Comparison of ENCODE assay signal across 8 cellular contexts in the genomic region with DNA sequence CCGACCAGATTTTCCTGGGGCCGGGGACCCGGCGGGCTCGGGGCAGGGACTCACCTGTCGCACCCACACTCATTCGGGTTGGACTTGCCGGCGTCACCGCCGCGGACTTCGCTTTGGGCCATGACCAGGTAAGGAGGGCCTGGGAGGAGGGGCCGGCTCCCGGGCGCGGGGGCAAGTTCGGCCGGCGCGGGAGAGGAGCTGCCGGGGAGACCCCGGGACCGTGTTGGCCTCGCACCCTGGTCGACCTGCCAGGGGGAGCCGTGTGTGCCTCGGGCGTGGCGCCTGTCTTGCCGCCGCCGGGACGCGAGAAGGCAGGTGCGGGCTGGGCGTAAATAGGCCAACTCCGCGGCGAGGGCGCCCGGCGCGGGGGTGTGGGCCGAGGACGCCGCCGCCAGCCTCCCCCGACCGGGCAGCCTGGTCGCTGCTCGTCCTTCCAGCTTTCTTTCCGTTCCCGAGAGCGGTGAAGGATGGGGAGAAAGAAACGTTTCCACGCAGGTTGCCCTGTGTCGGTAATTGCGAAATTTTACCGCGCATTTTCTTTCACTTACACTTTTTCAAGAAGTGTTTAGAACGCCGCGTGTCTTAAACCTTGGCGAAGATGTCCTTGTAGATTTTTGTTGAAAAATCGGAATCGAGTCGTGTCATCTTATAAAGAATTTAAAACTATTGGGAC. TPM values are rescaled to one million over a fixed set of nuclear protein-coding genes. Genes with fewer than 3 reads are reported as not detected.
A peak's percentile ranks its signal among the peaks of the same experiment; 100 is the strongest.
DNase-seq lines count a peak whose midpoint lies in the region; ATAC-seq, FAIRE-seq and TF ChIP-seq lines count a peak whose summit lies in the region.

No MANE protein-coding gene starts in this region.

- peak overlapping the region; percentile 84 for H3K27ac Mint-ChIP-seq in Calu3 (ENCODE audit: unreplicated experiment)

- H3K4me3 ChIP-seq in HepG2 (replicated peaks in 1 of 3; ENCODE audit: insufficient read depth in 1 of 3, low read depth in 2 of 3, low read length in 3 of 3): peak overlapping the region; percentile 86 to 95 (median 93)

- H3K9me3 ChIP-seq in HepG2 (ENCODE audit: low read length): no peaks in the 10 kb centered on the region

- no peaks in the 10 kb centered on the region for H3K27me3 Mint-ChIP-seq in Calu3 (ENCODE audit: unreplicated experiment)

- FAIRE-seq in HepG2 (lab: Jason Lieb, UNC): no peak

- intact Hi-C loops in Calu3 (cut with micrococcal nuclease; ENCODE audit: unreplicated experiment) (no loop called here), HepG2 (cut with micrococcal nuclease; ENCODE audit: unreplicated experiment) (no loop called here)

- in situ Hi-C loops in HepG2 (cut with HindIII; ENCODE audit: extremely low pct_ligation_motif_present, low pct_unique_long_range_greater_than_20kb): no loop called here

- no peak for DNase-seq in Calu3
- DNase-seq in T-helper 9 cell: peak; percentile 45
- DNase-seq in cerebellum (ENCODE audit: low spot score): peak; percentile 31
- no peak for DNase-seq in HepG2 (ENCODE audit: low spot score)
- peak; percentile 3 to 13 for DNase-seq in stimulated activated CD8-positive, alpha-beta memory T cell treated with anti-CD3 and anti-CD28 coated beads, Interleukin-7, amount 100 ng/mL, for 1 hour (ENCODE audit: low read depth in 2 of 2)
- no peak for DNase-seq in Ammon's horn (ENCODE audit: low spot score)

- no peak for TF ChIP-seq RAD21 in HepG2 (CRISPR knock-in tag; IDR thresholded peaks at IDR 0.05)

- peaks cover 36% of the 10 kb centered on the region for H3K4me1 ChIP-seq in HepG2 (ENCODE audit: insufficient read depth, low read length)

- H3K4me3 Mint-ChIP-seq in Calu3 (ENCODE audit: low read depth, unreplicated experiment): peak overlapping the region; percentile 70

- WGBS in HepG2 (ENCODE audit: low lambda C conversion rate): 0% methylated on average over 19 of the region's 68 CpGs

- H3K9me3 Mint-ChIP-seq in Calu3 (ENCODE audit: low read depth, unreplicated experiment): peaks cover 2% of the 10 kb centered on the region

- TF ChIP-seq EP300 in HepG2 (IDR thresholded peaks at IDR 0.05; ENCODE audit: low read depth in 2 of 2, low read length in 2 of 2) (no peak), HepG2 (CRISPR knock-in tag; IDR thresholded peaks at IDR 0.05; ENCODE audit: borderline replicate concordance) (no peak)

- peaks cover 11% of the 10 kb centered on the region for H4K20me1 ChIP-seq in HepG2 (ENCODE audit: insufficient read depth, low read length)

- TF ChIP-seq CTCF in Calu3 (IDR thresholded peaks at IDR 0.05; ENCODE audit: unreplicated experiment) (no peak), HepG2 (CRISPR knock-in tag; IDR thresholded peaks at IDR 0.05) (no peak)

- H2AFZ ChIP-seq in HepG2 (ENCODE audit: low read length): no peak overlapping the region

- H3K36me3 Mint-ChIP-seq in Calu3 (ENCODE audit: insufficient read depth, unreplicated experiment): peaks cover 59% of the 10 kb centered on the region

- no peaks in the 10 kb centered on the region; a peak in 1 of 5 replicates for H3K27me3 ChIP-seq in HepG2 (ENCODE audit: control insufficient read depth in 1 of 2, insufficient read depth in 2 of 2, low read length in 2 of 2)

- no peak for TF ChIP-seq POLR2A in HepG2 (IDR thresholded peaks at IDR 0.05; ENCODE audit: insufficient read depth in 1 of 2, low read depth in 2 of 2, low read length in 2 of 2)

- H3K79me2 ChIP-seq in HepG2 (ENCODE audit: insufficient read depth, low read length): peaks cover 56% of the 10 kb centered on the region

- peaks cover 2 to 13% of the 10 kb centered on the region in 2 experiments; a peak in 4 of 5 replicates for H3K36me3 ChIP-seq in HepG2 (replicated peaks in 1 of 2; ENCODE audit: control insufficient read depth in 1 of 2, insufficient read depth in 2 of 2, low read length in 2 of 2)

- peak overlapping the region; percentile 99 for H3K9ac ChIP-seq in HepG2 (ENCODE audit: insufficient read depth, low read depth, low read length)

- peak overlapping the region; percentile 85 for H3K4me2 ChIP-seq in HepG2 (ENCODE audit: low read depth, low read length)

- BruUV-seq in Calu3 (replicated peaks; lab: Mats Ljungman, UMichigan) (no TSS peak), HepG2 (replicated peaks; lab: Mats Ljungman, UMichigan) (no TSS peak)

- ATAC-seq in HG02840 (IDR thresholded peaks at IDR 0.05; ENCODE audit: low FRiP score, unreplicated experiment) (peak; percentile 3), HepG2 (peak; percentile 4), HG02763 (IDR thresholded peaks at IDR 0.05; ENCODE audit: unreplicated experiment) (no peak)

- H3K27ac ChIP-seq in HepG2 (ENCODE audit: extremely low read length, insufficient read depth, low read length): peak overlapping the region; percentile 100

- CTCF ChIA-PET in Calu3 (lab: Charles Lee) (interaction anchor here (0.6 kb wide), 1 partner anchor 108 kb away, joined by 5 read pairs; no protein-coding TSS in a partner anchor), HepG2 (lab: Yijun Ruan, JAX; ENCODE audit: low intra/inter-chr PET ratio, low total read pairs) (no interaction called here)

- POLR2A ChIA-PET in HepG2 (lab: Yijun Ruan, JAX): interaction anchor here (1.0 to 2.9 kb wide), 4 partner anchors 10 to 151 kb away, joined by 3 to 97 read pairs (median 4); no protein-coding TSS in a partner anchor

- H3K4me1 Mint-ChIP-seq in Calu3 (ENCODE audit: low read depth, unreplicated experiment): peaks cover 31% of the 10 kb centered on the region

TF ChIP-seq in HepG2, 621 proteins besides CTCF, POLR2A, EP300 and RAD21 (continues in another document):
- TF ChIP-seq MTA3 (CRISPR knock-in tag; IDR thresholded peaks at IDR 0.05): no peak
- TF ChIP-seq ZNF224 (CRISPR knock-in tag; IDR thresholded peaks at IDR 0.05): no peak
- TF ChIP-seq, protein P1, sequence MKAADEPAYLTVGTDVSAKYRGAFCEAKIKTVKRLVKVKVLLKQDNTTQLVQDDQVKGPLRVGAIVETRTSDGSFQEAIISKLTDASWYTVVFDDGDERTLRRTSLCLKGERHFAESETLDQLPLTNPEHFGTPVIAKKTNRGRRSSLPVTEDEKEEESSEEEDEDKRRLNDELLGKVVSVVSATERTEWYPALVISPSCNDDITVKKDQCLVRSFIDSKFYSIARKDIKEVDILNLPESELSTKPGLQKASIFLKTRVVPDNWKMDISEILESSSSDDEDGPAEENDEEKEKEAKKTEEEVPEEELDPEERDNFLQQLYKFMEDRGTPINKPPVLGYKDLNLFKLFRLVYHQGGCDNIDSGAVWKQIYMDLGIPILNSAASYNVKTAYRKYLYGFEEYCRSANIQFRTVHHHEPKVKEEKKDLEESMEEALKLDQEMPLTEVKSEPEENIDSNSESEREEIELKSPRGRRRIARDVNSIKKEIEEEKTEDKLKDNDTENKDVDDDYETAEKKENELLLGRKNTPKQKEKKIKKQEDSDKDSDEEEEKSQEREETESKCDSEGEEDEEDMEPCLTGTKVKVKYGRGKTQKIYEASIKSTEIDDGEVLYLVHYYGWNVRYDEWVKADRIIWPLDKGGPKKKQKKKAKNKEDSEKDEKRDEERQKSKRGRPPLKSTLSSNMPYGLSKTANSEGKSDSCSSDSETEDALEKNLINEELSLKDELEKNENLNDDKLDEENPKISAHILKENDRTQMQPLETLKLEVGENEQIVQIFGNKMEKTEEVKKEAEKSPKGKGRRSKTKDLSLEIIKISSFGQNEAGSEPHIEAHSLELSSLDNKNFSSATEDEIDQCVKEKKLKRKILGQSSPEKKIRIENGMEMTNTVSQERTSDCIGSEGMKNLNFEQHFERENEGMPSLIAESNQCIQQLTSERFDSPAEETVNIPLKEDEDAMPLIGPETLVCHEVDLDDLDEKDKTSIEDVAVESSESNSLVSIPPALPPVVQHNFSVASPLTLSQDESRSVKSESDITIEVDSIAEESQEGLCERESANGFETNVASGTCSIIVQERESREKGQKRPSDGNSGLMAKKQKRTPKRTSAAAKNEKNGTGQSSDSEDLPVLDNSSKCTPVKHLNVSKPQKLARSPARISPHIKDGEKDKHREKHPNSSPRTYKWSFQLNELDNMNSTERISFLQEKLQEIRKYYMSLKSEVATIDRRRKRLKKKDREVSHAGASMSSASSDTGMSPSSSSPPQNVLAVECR (CRISPR knock-in tag; IDR thresholded peaks at IDR 0.05; ENCODE audit: borderline replicate concordance): peak; percentile 45

RNA-seq across cellular contexts. Expression of gene USP1, which starts 0.6 kb away (rescaled TPM):
- total RNA-seq in Calu3 (2022) (44.7 and 49.8 TPM in 2 replicates), cerebellum (38.1 TPM), HepG2 (2016; rRNA removed; fragmentation: Illumina TruSeq; extraction: Trizol) (64.6 and 91.7 TPM in 2 replicates)
- 14.4 and 16.9 TPM in 2 replicates for total RNA-seq in HepG2 (2016; cell fraction: cytosol; rRNA removed; fragmentation: Illumina TruSeq; extraction: Trizol; ENCODE audit: low read depth)
- 66.6 and 87.1 TPM in 2 replicates for total RNA-seq in HepG2 (2016; cell fraction: insoluble cytoplasmic fraction; rRNA removed; fragmentation: Illumina TruSeq; extraction: Trizol)
- 39.3 and 41.3 TPM in 2 replicates for total RNA-seq in HepG2 (2016; cell fraction: membrane; rRNA removed; fragmentation: Illumina TruSeq; extraction: Trizol)
- 45.6 and 46.4 TPM in 2 replicates for total RNA-seq in HepG2 (2016; cell fraction: nucleus; rRNA removed; fragmentation: Illumina TruSeq; extraction: Trizol)
- polyA plus RNA-seq in HepG2 (2011; rRNA removed): 5.8 and 9.0 TPM in 2 replicates
- 3.6 and 5.1 TPM in 2 replicates for polyA plus RNA-seq in HepG2 (2011; cell fraction: cytosol; rRNA removed)
- 4.0 and 4.1 TPM in 2 replicates for polyA plus RNA-seq in HepG2 (2011; cell fraction: nucleus; rRNA removed)
- polyA plus RNA-seq in HepG2 (2012): 21.2 and 27.7 TPM in 2 replicates
- 4.1 and 4.8 TPM in 2 replicates for polyA plus RNA-seq in HepG2 (2016; cell fraction: cytosol; fragmentation: Illumina TruSeq; extraction: Trizol; ENCODE audit: low read depth)
- polyA plus RNA-seq in HepG2 (2016; cell fraction: insoluble cytoplasmic fraction; fragmentation: Illumina TruSeq; extraction: Trizol; ENCODE audit: low read depth): 73.4 and 75.3 TPM in 2 replicates
- polyA plus RNA-seq in HepG2 (2016; cell fraction: membrane; fragmentation: Illumina TruSeq; extraction: Trizol; ENCODE audit: low read depth): 17.2 and 18.4 TPM in 2 replicates
- polyA plus RNA-seq in HepG2 (2016; cell fraction: nucleus; fragmentation: Illumina TruSeq; extraction: Trizol; ENCODE audit: insufficient read depth, low read depth): 51.3 and 52.0 TPM in 2 replicates
- polyA minus RNA-seq in HepG2 (2011; rRNA and poly(A)+ RNA removed; ENCODE audit: low replicate concordance): 2.3 and 6.8 TPM in 2 replicates
- polyA minus RNA-seq in HepG2 (2011; cell fraction: cytosol; rRNA and poly(A)+ RNA removed): 11.4 and 14.2 TPM in 2 replicates
- 13.3 and 14.3 TPM in 2 replicates for polyA minus RNA-seq in HepG2 (2011; cell fraction: nucleus; rRNA and poly(A)+ RNA removed)

Comparison
In these comparisons a context has a peak if more than half of its experiments do, and no peak if none do; other contexts are left out.
1. DNase-seq: peak in T-helper 9 cell (single experiment), cerebellum (single experiment) and stimulated activated CD8-positive, alpha-beta memory T cell treated with anti-CD3 and anti-CD28 coated beads, Interleukin-7, amount 100 ng/mL, for 1 hour (2 of 2); none in Calu3 (single experiment), HepG2 (single experiment) and Ammon's horn (single experiment).